7 cellular contexts compared by ENCODE assay signal in genomic region chr14:53151523-53151866, GRCh38. TPM values are rescaled to one million over a fixed set of nuclear protein-coding genes. Genes with fewer than 3 reads are reported as not detected.
DNase-seq lines count a peak whose midpoint lies in the region; ATAC-seq and TF ChIP-seq lines count a peak whose summit lies in the region.

No MANE protein-coding gene starts in this region.

- peak overlapping the region; percentile 100 for H3K4me3 Mint-ChIP-seq in HFFc6
- H3K4me3 Mint-ChIP-seq in activated CD4-positive, alpha-beta memory T cell treated with anti-CD3 and anti-CD28 coated beads, Interleukin-2, amount 10 ng/mL, durations not matched to agents 7 days and 5 days = peak overlapping the region; percentile 100
- H3K4me3 Mint-ChIP-seq in stimulated activated naive B cell treated with anti-CD40 and anti-IgM and Interleukin-4, amounts not matched to agents 10 μg/mL and 1 μg/mL and 100 μg/mL, for 72 hours = peak overlapping the region; percentile 99 to 100

- POLR2A ChIA-PET in activated CD4-positive, alpha-beta memory T cell treated with anti-CD3 and anti-CD28 coated beads, Interleukin-2, amount 10 ng/mL, durations not matched to agents 7 days and 5 days (lab: Charles Lee) = interaction anchor here (1.0 to 7.8 kb wide), 20 partner anchors 9 to 1337 kb away, joined by 3 to 264 read pairs (median 4); partner anchors contain the start of genes ERO1A and GMFB

- H3K27me3 ChIP-seq in iPS-15b (ENCODE audit: control insufficient read depth, insufficient read depth, low read length) = no peaks in the 10 kb centered on the region

- H3K27ac Mint-ChIP-seq in HFFc6 = peak overlapping the region; percentile 94
- peak overlapping the region; percentile 98 for H3K27ac Mint-ChIP-seq in activated CD4-positive, alpha-beta memory T cell treated with anti-CD3 and anti-CD28 coated beads, Interleukin-2, amount 10 ng/mL, durations not matched to agents 7 days and 5 days
- H3K27ac Mint-ChIP-seq in stimulated activated naive B cell treated with anti-CD40 and anti-IgM and Interleukin-4, amounts not matched to agents 10 μg/mL and 1 μg/mL and 100 μg/mL, for 72 hours = peak overlapping the region; percentile 100

- H3K4me3 ChIP-seq in iPS-15b (ENCODE audit: low read depth, low read length) = peak overlapping the region; percentile 92

- H3K4me1 ChIP-seq in iPS-15b (ENCODE audit: control insufficient read depth, insufficient read depth, low read length) = no peaks in the 10 kb centered on the region

- TF ChIP-seq CTCF in HFFc6 (IDR thresholded peaks at IDR 0.05) = no peak; the same call in 1 of the 2 replicates

- no peaks in the 10 kb centered on the region for H3K9me3 ChIP-seq in iPS-15b (ENCODE audit: control insufficient read depth, insufficient read depth, low read length)

- H3K9ac ChIP-seq in iPS-15b (ENCODE audit: low read depth, low read length) = peak overlapping the region; percentile 65

- no peak for ATAC-seq in stimulated activated naive B cell treated with anti-CD40 and anti-IgM and Interleukin-4, amounts not matched to agents 10 μg/mL and 1 μg/mL and 100 μg/mL, for 72 hours (replicated peaks)

- H3K36me3 ChIP-seq in iPS-15b (ENCODE audit: control insufficient read depth, insufficient read depth, low read length) = no peaks in the 10 kb centered on the region

- no peaks in the 10 kb centered on the region for H3K36me3 Mint-ChIP-seq in HFFc6 (ENCODE audit: low read depth)
- peaks cover 32% of the 10 kb centered on the region for H3K36me3 Mint-ChIP-seq in activated CD4-positive, alpha-beta memory T cell treated with anti-CD3 and anti-CD28 coated beads, Interleukin-2, amount 10 ng/mL, durations not matched to agents 7 days and 5 days (ENCODE audit: low read depth)
- H3K36me3 Mint-ChIP-seq in stimulated activated naive B cell treated with anti-CD40 and anti-IgM and Interleukin-4, amounts not matched to agents 10 μg/mL and 1 μg/mL and 100 μg/mL, for 72 hours = peaks cover 15 to 30% of the 10 kb centered on the region in 2 donors

- no peak for DNase-seq in HFFc6
- DNase-seq in activated CD4-positive, alpha-beta memory T cell treated with anti-CD3 and anti-CD28 coated beads, Interleukin-2, amount 10 ng/mL, durations not matched to agents 7 days and 5 days = no peak
- DNase-seq in stimulated activated naive B cell treated with anti-CD40 and anti-IgM and Interleukin-4, amounts not matched to agents 10 μg/mL and 1 μg/mL and 100 μg/mL, for 72 hours = no peak
- no peak for DNase-seq in NCI-H524 (lab: John Stamatoyannopoulos, UW)
- DNase-seq in iPS-NIHi11 (ENCODE audit: low spot score) = no peak
- DNase-seq in dermis blood vessel endothelial cell = no peak

- H3K4me1 Mint-ChIP-seq in HFFc6 (ENCODE audit: low read depth) = peaks cover 44% of the 10 kb centered on the region
- H3K4me1 Mint-ChIP-seq in activated CD4-positive, alpha-beta memory T cell treated with anti-CD3 and anti-CD28 coated beads, Interleukin-2, amount 10 ng/mL, durations not matched to agents 7 days and 5 days = peaks cover 57% of the 10 kb centered on the region
- peaks cover 38 to 55% of the 10 kb centered on the region in 2 donors for H3K4me1 Mint-ChIP-seq in stimulated activated naive B cell treated with anti-CD40 and anti-IgM and Interleukin-4, amounts not matched to agents 10 μg/mL and 1 μg/mL and 100 μg/mL, for 72 hours

- H3K27me3 Mint-ChIP-seq in HFFc6 (ENCODE audit: insufficient read depth) = no peaks in the 10 kb centered on the region; the same call in 1 of the 2 replicates
- H3K27me3 Mint-ChIP-seq in activated CD4-positive, alpha-beta memory T cell treated with anti-CD3 and anti-CD28 coated beads, Interleukin-2, amount 10 ng/mL, durations not matched to agents 7 days and 5 days = no peaks in the 10 kb centered on the region
- H3K27me3 Mint-ChIP-seq in stimulated activated naive B cell treated with anti-CD40 and anti-IgM and Interleukin-4, amounts not matched to agents 10 μg/mL and 1 μg/mL and 100 μg/mL, for 72 hours = no peaks in the 10 kb centered on the region

- no peaks in the 10 kb centered on the region for H3K9me3 Mint-ChIP-seq in HFFc6
- no peaks in the 10 kb centered on the region for H3K9me3 Mint-ChIP-seq in activated CD4-positive, alpha-beta memory T cell treated with anti-CD3 and anti-CD28 coated beads, Interleukin-2, amount 10 ng/mL, durations not matched to agents 7 days and 5 days
- no peaks in the 10 kb centered on the region for H3K9me3 Mint-ChIP-seq in stimulated activated naive B cell treated with anti-CD40 and anti-IgM and Interleukin-4, amounts not matched to agents 10 μg/mL and 1 μg/mL and 100 μg/mL, for 72 hours

- CTCF ChIA-PET in activated CD4-positive, alpha-beta memory T cell treated with anti-CD3 and anti-CD28 coated beads, Interleukin-2, amount 10 ng/mL, durations not matched to agents 7 days and 5 days (lab: Charles Lee) = interaction anchor here (1.0 to 6.6 kb wide), 10 partner anchors 12 to 100 kb away, joined by 3 to 71 read pairs (median 4); no protein-coding TSS in a partner anchor

RNA-seq across cellular contexts. Expression of gene DDHD1, which starts 1.6 kb away (rescaled TPM):
- 10 to 100 TPM in 2 of 6 experiments, 1 to 10 TPM in 4; 9.1 to 10.7 (median 9.7) TPM for total RNA-seq in HFFc6 (2021; fragmentation: NEBNext Ultra II Directional; extraction: Animal tissue kit (Norgen Biotek cat#: 25700))
- 10 to 100 TPM; 53.6 to 58.5 TPM for total RNA-seq in activated CD4-positive, alpha-beta memory T cell treated with anti-CD3 and anti-CD28 coated beads, Interleukin-2, amount 10 ng/mL, durations not matched to agents 7 days and 5 days
- total RNA-seq in dermis blood vessel endothelial cell = 10.7 and 13.4 TPM in 2 replicates
